Comparison of ENCODE assay signal across 8 cellular contexts in the genomic region with DNA sequence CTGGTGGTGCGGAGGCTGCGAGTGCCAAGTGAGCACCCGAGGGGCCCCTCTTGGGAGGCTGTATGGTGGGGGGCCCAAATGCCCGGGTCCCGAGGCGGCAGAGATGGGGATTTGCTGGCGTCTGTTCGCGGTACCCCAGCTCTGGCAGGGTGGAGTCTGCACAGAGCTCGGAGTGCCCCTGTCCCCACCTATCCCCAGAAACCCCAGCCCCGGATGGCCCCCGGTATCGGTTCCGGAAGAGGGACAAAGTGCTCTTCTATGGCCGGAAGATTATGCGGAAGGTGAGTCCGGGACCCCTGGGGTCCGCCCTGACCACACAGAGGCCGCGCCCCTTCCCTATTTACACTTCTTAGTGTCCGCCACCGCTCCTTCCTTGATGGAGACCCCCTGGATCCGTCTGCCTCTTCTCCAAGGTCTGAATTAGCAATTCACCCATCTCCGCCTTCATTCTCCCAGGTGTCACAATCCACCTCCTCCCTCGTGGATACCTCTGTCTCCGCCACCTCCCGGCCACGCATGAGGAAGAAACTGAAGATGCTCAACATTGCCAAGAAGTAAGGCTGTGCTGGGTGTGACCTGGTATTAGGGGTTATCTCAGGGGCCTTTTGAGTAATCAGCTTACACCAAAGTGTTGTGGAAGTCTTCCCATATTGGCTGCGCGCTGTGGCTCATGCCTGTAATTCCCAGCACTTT. TPM values are rescaled to one million over a fixed set of nuclear protein-coding genes. Genes with fewer than 3 reads are reported as not detected.
DNase-seq lines count a peak whose midpoint lies in the region; ATAC-seq and TF ChIP-seq lines count a peak whose summit lies in the region.

No MANE protein-coding gene starts in this region.

- TF ChIP-seq CTCF in heart left ventricle (IDR thresholded peaks at IDR 0.05) (no peak), suprapubic skin (IDR thresholded peaks at IDR 0.05) (no peak)

- H3K4me1 ChIP-seq in heart left ventricle: peaks cover 0 to 25% (median 10%) of the 10 kb centered on the region in 12 donors
- peaks cover 30% of the 10 kb centered on the region for H3K4me1 ChIP-seq in suprapubic skin

- ATAC-seq in heart left ventricle: no peak
- no peak for ATAC-seq in Right ventricle myocardium superior (ENCODE audit: poor library complexity)
- no peak for ATAC-seq in activated T-helper 17 cell treated with anti-CD3 and anti-CD28 coated beads, Interleukin-2, amount 50 U/mL, for 72 hours (replicated peaks)
- ATAC-seq in GM18502 (IDR thresholded peaks at IDR 0.05; ENCODE audit: poor library complexity, unreplicated experiment): no peak

- no peaks in the 10 kb centered on the region for H3K4me1 Mint-ChIP-seq in activated T-helper 17 cell treated with anti-CD3 and anti-CD28 coated beads, Interleukin-2, amount 50 U/mL, for 72 hours

- no peaks in the 10 kb centered on the region for H3K27me3 Mint-ChIP-seq in activated T-helper 17 cell treated with anti-CD3 and anti-CD28 coated beads, Interleukin-2, amount 50 U/mL, for 72 hours

- peaks cover 0 to 44% (median 39%) of the 10 kb centered on the region in 9 donors for H3K36me3 ChIP-seq in heart left ventricle
- peaks cover 48% of the 10 kb centered on the region for H3K36me3 ChIP-seq in suprapubic skin

- H3K27ac ChIP-seq in heart left ventricle (peak overlapping the region in 11 of 12 donors; percentile 90 to 96 (median 93)), suprapubic skin (peak overlapping the region; percentile 86)

- intact Hi-C loops in heart left ventricle (cut with DNase I) (loop anchor here in 6 of 10 donors (10.0 kb wide), 2 partner anchors 141 to 1851 kb away; a partner anchor contains a TSS), Right ventricle myocardium superior (cut with DNase I) (no loop called here)

- WGBS in heart left ventricle, 4 donors: 19 to 35% (median 23%) methylated on average over 18 to 30 of the region's 30 CpGs
- WGBS in suprapubic skin: 23% methylated on average over 18 of the region's 30 CpGs

- H3K4me3 Mint-ChIP-seq in activated T-helper 17 cell treated with anti-CD3 and anti-CD28 coated beads, Interleukin-2, amount 50 U/mL, for 72 hours: peak overlapping the region; percentile 98

- TF ChIP-seq POLR2A in heart left ventricle (IDR thresholded peaks at IDR 0.05): no peak
- no peak for TF ChIP-seq POLR2A in suprapubic skin (IDR thresholded peaks at IDR 0.05)

- H3K36me3 Mint-ChIP-seq in activated T-helper 17 cell treated with anti-CD3 and anti-CD28 coated beads, Interleukin-2, amount 50 U/mL, for 72 hours (ENCODE audit: low read depth): peaks cover 46% of the 10 kb centered on the region

- peak overlapping the region; percentile 95 for H3K27ac Mint-ChIP-seq in activated T-helper 17 cell treated with anti-CD3 and anti-CD28 coated beads, Interleukin-2, amount 50 U/mL, for 72 hours

- no peak for TF ChIP-seq EP300 in suprapubic skin (IDR thresholded peaks at IDR 0.05)

- no peak for DNase-seq in heart left ventricle
- DNase-seq in Right ventricle myocardium superior: no peak
- no peak for DNase-seq in suprapubic skin (ENCODE audit: low spot score in 2 of 2)
- DNase-seq in NCI-H1105 (lab: John Stamatoyannopoulos, UW): no peak
- no peak for DNase-seq in effector CD8-positive, alpha-beta T cell (lab: John Stamatoyannopoulos, UW)

- H3K4me3 ChIP-seq in heart left ventricle (peak overlapping the region; percentile 62 to 98 (median 86)), iPS-18c (ENCODE audit: insufficient read depth, low read depth, low read length) (peak overlapping the region; percentile 82), suprapubic skin (peak overlapping the region; percentile 80)

- no peaks in the 10 kb centered on the region for H3K9me3 Mint-ChIP-seq in activated T-helper 17 cell treated with anti-CD3 and anti-CD28 coated beads, Interleukin-2, amount 50 U/mL, for 72 hours

- H3K9me3 ChIP-seq in heart left ventricle (no peaks in the 10 kb centered on the region), iPS-18c (ENCODE audit: control insufficient read depth, insufficient read depth, low read length) (peaks cover 2% of the 10 kb centered on the region), suprapubic skin (no peaks in the 10 kb centered on the region)

- H3K27me3 ChIP-seq in heart left ventricle (no peaks in the 10 kb centered on the region), suprapubic skin (no peaks in the 10 kb centered on the region)

RNA-seq across cellular contexts. Expression of a gene that starts 0.6 kb away (rescaled TPM):
- 100 to 1,000 TPM in 1 of 9 donors, 10 to 100 TPM in 8; 41.4 to 105 (median 49.9) TPM for total RNA-seq in heart left ventricle
- polyA plus RNA-seq in heart left ventricle: 10 to 100 TPM; 35.6 to 51.1 TPM
- 50.4 TPM for total RNA-seq in Right ventricle myocardium superior
- total RNA-seq in activated T-helper 17 cell treated with anti-CD3 and anti-CD28 coated beads, Interleukin-2, amount 50 U/mL, for 72 hours: 100 to 1,000 TPM; 146 to 163 TPM
- 100 to 1,000 TPM in 1 of 4 donors, 10 to 100 TPM in 3; 57.8 to 112 (median 78.5) TPM for total RNA-seq in suprapubic skin

RNA-seq across cellular contexts. Expression of a gene that starts 13.7 kb away (rescaled TPM):
- total RNA-seq in heart left ventricle (10 to 100 TPM; 12.1 to 49.7 (median 14.9) TPM), Right ventricle myocardium superior (17.5 TPM), suprapubic skin (10 to 100 TPM; 15.9 to 43.6 (median 29.5) TPM)
- 10 to 100 TPM; 24.6 to 25.2 TPM for polyA plus RNA-seq in heart left ventricle
- total RNA-seq in activated T-helper 17 cell treated with anti-CD3 and anti-CD28 coated beads, Interleukin-2, amount 50 U/mL, for 72 hours: 10 to 100 TPM; 10.0 to 15.3 TPM

RNA-seq across cellular contexts. Expression of a gene that starts 20.2 kb away (rescaled TPM):
- 100 to 1,000 TPM in 1 of 9 donors, 10 to 100 TPM in 8; 62.8 to 128 (median 74.4) TPM for total RNA-seq in heart left ventricle
- 100 to 1,000 TPM in 1 of 2 donors, 10 to 100 TPM in 1; 49.3 to 159 TPM for polyA plus RNA-seq in heart left ventricle
- 92.1 TPM for total RNA-seq in Right ventricle myocardium superior
- total RNA-seq in activated T-helper 17 cell treated with anti-CD3 and anti-CD28 coated beads, Interleukin-2, amount 50 U/mL, for 72 hours: 1 to 10 TPM; 2.9 to 3.1 TPM
- 10 to 100 TPM; 28.7 to 48.5 (median 39.5) TPM for total RNA-seq in suprapubic skin

RNA-seq across cellular contexts. Expression of a gene that starts 47.3 kb away (rescaled TPM):
- total RNA-seq in heart left ventricle (1 to 10 TPM in 8 of 9 donors, under 1 TPM in 1; 0.93 to 2.9 (median 1.5) TPM), Right ventricle myocardium superior (0.97 TPM), suprapubic skin (1 to 10 TPM; 2.9 to 5.2 (median 4.1) TPM)
- 1 to 10 TPM in 1 of 2 donors, under 1 TPM in 1; 0.55 to 3.4 TPM for polyA plus RNA-seq in heart left ventricle
- under 1 TPM in 1 of 2 donors, not detected in 1; 0.66 TPM for total RNA-seq in activated T-helper 17 cell treated with anti-CD3 and anti-CD28 coated beads, Interleukin-2, amount 50 U/mL, for 72 hours

RNA-seq across cellular contexts. Expression of a gene that starts 59.5 kb away (rescaled TPM):
- total RNA-seq in heart left ventricle (1 to 10 TPM in 3 of 9 donors, under 1 TPM in 6; 0.25 to 3.7 (median 0.83) TPM), Right ventricle myocardium superior (1.0 TPM), suprapubic skin (10 to 100 TPM; 60.5 to 82.7 (median 63.9) TPM)
- under 1 TPM; 0.04 to 0.34 TPM for polyA plus RNA-seq in heart left ventricle
- total RNA-seq in activated T-helper 17 cell treated with anti-CD3 and anti-CD28 coated beads, Interleukin-2, amount 50 U/mL, for 72 hours: under 1 TPM; 0.11 to 0.37 TPM

Comparison
In these comparisons a context has a peak if more than half of its experiments do, and no peak if none do; other contexts are left out.
1. RNA of a gene that starts 20.2 kb away (total RNA-seq): 92.1 TPM in Right ventricle myocardium superior (single experiment), 62.8 to 128 TPM in heart left ventricle and 28.7 to 48.5 TPM in suprapubic skin; 2.9 to 3.1 TPM in activated T-helper 17 cell treated with anti-CD3 and anti-CD28 coated beads, Interleukin-2, amount 50 U/mL, for 72 hours; every median in the first group is over 4 times any median in the second.
2. Peak in every context shown above with its lines, with median percentiles within 50 percentile points of each other: H3K4me3 ChIP-seq.